33 cellular contexts compared by ENCODE assay signal in genomic region chr1:240405751-240406150, GRCh38.
"Had no signal": no experiment of that assay in that cellular context is flagged by ENCODE, and none has a peak within 500 bp of the region (broad histone marks: within the 10 kb centered on the region; RNA-seq: fewer than 3 reads in every experiment).

No MANE protein-coding gene starts in this region.

- H3K4me1 ChIP-seq: ascending aorta, heart left ventricle, vagina had no signal

- H3K36me3 ChIP-seq: ascending aorta, cardiac muscle cell, heart left ventricle, upper lobe of left lung, vagina had no signal

- H3K9me3 ChIP-seq: ascending aorta, heart left ventricle, upper lobe of left lung, vagina had no signal

- H3K27ac ChIP-seq: ascending aorta, cardiac muscle cell, coronary artery, dorsolateral prefrontal cortex, heart left ventricle, upper lobe of left lung, vagina, WERI-Rb-1 had no signal

- DNase-seq: activated CD4-positive, alpha-beta memory T cell treated with anti-CD3 and anti-CD28 coated beads, Interleukin-2, amount 10 ng/mL, durations not matched to agents 7 days and 5 days; activated CD4-positive, alpha-beta T cell treated with anti-CD3 and anti-CD28 coated beads, Interleukin-2, amount 10 ng/mL, durations not matched to agents 7 days and 5 days; activated CD4-positive, CD25-positive, alpha-beta regulatory T cell treated with anti-CD3 and anti-CD28 coated beads, Interleukin-2, amount 50 U/mL, for 72 hours; activated CD8-positive, alpha-beta memory T cell treated with anti-CD3 and anti-CD28 coated beads, Interleukin-2, amount 50 U/mL, for 48 hours; activated gamma-delta T cell; activated naive CD4-positive, alpha-beta T cell treated with anti-CD3 and anti-CD28 coated beads, Interleukin-2, amount 10 ng/mL, durations not matched to agents 7 days and 5 days; activated naive CD8-positive, alpha-beta T cell treated with anti-CD3 and anti-CD28 coated beads, Interleukin-2, amount 10 ng/mL, durations not matched to agents 7 days and 5 days; activated T-cell treated with anti-CD3 and anti-CD28 coated beads, Interleukin-2, amount 50 U/mL, for 24 hours; cerebellar nuclear complex; dorsolateral prefrontal cortex; effector memory CD4-positive, alpha-beta T cell; erythroblast; heart left ventricle; hypothalamus; immature natural killer cell; kidney; left colon; mammary epithelial cell; midbrain; naive thymus-derived CD8-positive, alpha-beta T cell; posterior cingulate gyrus; right cardiac atrium; stimulated activated CD4-positive, alpha-beta T cell treated with anti-CD3 and anti-CD28 coated beads, Interleukin-2, amount 100 ng/mL, for 48 hours; stimulated activated naive CD8-positive, alpha-beta T cell treated with anti-CD3 and anti-CD28 coated beads, Interleukin-15, amount 100 ng/mL, for 72 hours; substantia nigra; T-helper 9 cell; upper lobe of left lung; WERI-Rb-1 had no signal

- ATAC-seq: heart left ventricle; left colon; naive thymus-derived CD8-positive, alpha-beta T cell; right cardiac atrium; stimulated activated effector memory CD8-positive, alpha-beta T cell treated with anti-CD3 and anti-CD28 coated beads, Interleukin-12 subunit alpha, Interleukin-12 subunit beta, amount 100 ng/mL, for 72 hours; stimulated activated naive CD8-positive, alpha-beta T cell treated with anti-CD3 and anti-CD28 coated beads, Interleukin-15, amount 100 ng/mL, for 72 hours had no signal

- FAIRE-seq: kidney had no signal

- H3K27me3 ChIP-seq: ascending aorta, cardiac muscle cell, dorsolateral prefrontal cortex, heart left ventricle, upper lobe of left lung, vagina had no signal

- H3K4me3 ChIP-seq: ascending aorta, cardiac muscle cell, coronary artery, dorsolateral prefrontal cortex, heart left ventricle, upper lobe of left lung, vagina had no signal
